Comparison of ENCODE assay signal across 16 cellular contexts in the genomic region with DNA sequence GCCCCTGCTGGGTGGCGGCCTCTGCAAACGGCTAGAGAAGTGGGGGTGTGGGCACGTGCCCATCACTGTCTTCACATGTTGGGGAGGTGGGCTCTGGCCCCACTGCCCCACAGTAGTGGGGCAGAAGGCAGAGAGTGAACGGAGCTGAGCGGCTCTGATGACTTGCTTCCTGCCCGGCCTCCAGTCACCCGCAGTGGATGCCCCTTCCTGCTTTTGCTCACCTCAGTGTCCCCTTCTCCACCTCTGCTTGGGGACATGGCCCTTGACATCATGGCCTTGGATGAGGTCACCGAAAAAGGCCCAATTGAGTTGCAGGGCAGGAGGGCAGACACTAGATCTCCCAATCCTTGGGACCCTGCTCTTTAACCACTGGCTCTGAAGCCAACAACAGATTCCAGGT. TPM values are rescaled to one million over a fixed set of nuclear protein-coding genes. Genes with fewer than 3 reads are reported as not detected.
DNase-seq lines count a peak whose midpoint lies in the region; ATAC-seq and TF ChIP-seq lines count a peak whose summit lies in the region.
"Had no signal": no experiment of that assay in that cellular context is flagged by ENCODE, and none has a peak within 500 bp of the region (broad histone marks: within the 10 kb centered on the region; RNA-seq: fewer than 3 reads in every experiment).

No MANE protein-coding gene starts in this region.

- H3K36me3 ChIP-seq in Caco-2 (ENCODE audit: control insufficient read depth, insufficient read depth, low read length) (peaks cover 5% of the 10 kb centered on the region; the same call in 1 of the 2 replicates), SK-N-SH (replicated peaks in 1 of 2; ENCODE audit: control insufficient read depth in 1 of 2, insufficient read depth in 2 of 2, low read length in 1 of 2) (no peaks in the 10 kb centered on the region)

- H3K9me3 ChIP-seq in Caco-2 (no peaks in the 10 kb centered on the region), T-helper 17 cell (ENCODE audit: control insufficient read depth, low read length, poor library complexity, severe bottlenecking) (no peaks in the 10 kb centered on the region), SK-N-SH (no peaks in the 10 kb centered on the region)

- H3K79me2 ChIP-seq in SK-N-SH (ENCODE audit: insufficient read depth) = no peaks in the 10 kb centered on the region

- H3K9me3 Mint-ChIP-seq in Caco-2 (ENCODE audit: unreplicated experiment) = no peaks in the 10 kb centered on the region
- no peaks in the 10 kb centered on the region for H3K9me3 Mint-ChIP-seq in dendritic cell treated with granulocyte-macrophage colony-stimulating factor and Interleukin-4, amounts not matched to agents 40 ng/mL and 50 ng/mL, for 4 days
- H3K9me3 Mint-ChIP-seq in stimulated activated effector memory CD8-positive, alpha-beta T cell treated with anti-CD3 and anti-CD28 coated beads, Interleukin-12 subunit alpha, Interleukin-12 subunit beta, amount 100 ng/mL, for 72 hours = no peaks in the 10 kb centered on the region
- no peaks in the 10 kb centered on the region for H3K9me3 Mint-ChIP-seq in mesothelial cell of epicardium

- H3K4me2 ChIP-seq in SK-N-SH = no peak overlapping the region

- DNase-seq in Caco-2 (no peak), T-helper 17 cell (no peak), mesothelial cell of epicardium (ENCODE audit: low spot score in 2 of 2, unreplicated experiment in 2 of 2) (no peak), SK-N-SH (no peak)
- DNase-seq in stimulated activated effector memory CD8-positive, alpha-beta T cell treated with anti-CD3 and anti-CD28 coated beads, Interleukin-12 subunit alpha, Interleukin-12 subunit beta, amount 100 ng/mL, for 72 hours (ENCODE audit: low spot score in 2 of 2) = no peak
- DNase-seq: DMS79 treated with DMSO at 0.1 percent for 48 hours, NCI-H1105 treated with DMSO at 0.1 percent for 48 hours, NCI-H1694, NCI-H2107, NCI-H2227 treated with DMSO at 0.1 percent for 48 hours, NCI-H774, RPMI8226, SHP77 treated with DMSO at 0.1 percent for 48 hours had no signal

- H3K27me3 ChIP-seq in Caco-2 (replicated peaks; ENCODE audit: control insufficient read depth, insufficient read depth, low read length) = no peaks in the 10 kb centered on the region
- no peaks in the 10 kb centered on the region for H3K27me3 ChIP-seq in SK-N-SH (ENCODE audit: insufficient read depth)

- H3K4me3 Mint-ChIP-seq in Caco-2 (ENCODE audit: unreplicated experiment) (no peak overlapping the region), T-helper 17 cell (no peak overlapping the region), mesothelial cell of epicardium (no peak overlapping the region)
- no peak overlapping the region for H3K4me3 Mint-ChIP-seq in dendritic cell treated with granulocyte-macrophage colony-stimulating factor and Interleukin-4, amounts not matched to agents 40 ng/mL and 50 ng/mL, for 4 days
- H3K4me3 Mint-ChIP-seq in stimulated activated effector memory CD8-positive, alpha-beta T cell treated with anti-CD3 and anti-CD28 coated beads, Interleukin-12 subunit alpha, Interleukin-12 subunit beta, amount 100 ng/mL, for 72 hours = no peak overlapping the region

- TF ChIP-seq CTCF in Caco-2 (IDR thresholded peaks at IDR 0.05; ENCODE audit: insufficient read depth in 1 of 2, low read depth in 1 of 2, low read length in 1 of 2, severe bottlenecking in 1 of 2, unreplicated experiment in 1 of 2) (no peak), mesothelial cell of epicardium (IDR thresholded peaks at IDR 0.05; ENCODE audit: unreplicated experiment) (no peak), SK-N-SH (IDR thresholded peaks at IDR 0.05) (no peak)

- WGBS in SK-N-SH (ENCODE audit: low lambda C conversion rate) = 58% methylated on average over 5 of the region's 8 CpGs

- H3K27ac ChIP-seq in SK-N-SH (ENCODE audit: low read depth in 2 of 2, low read length in 1 of 2) = no peak overlapping the region
- H3K27ac ChIP-seq: C4-2B had no signal

- H3K9me2 ChIP-seq in SK-N-SH = no peaks in the 10 kb centered on the region

- peaks cover 43% of the 10 kb centered on the region for H3K4me1 Mint-ChIP-seq in Caco-2 (ENCODE audit: low read depth, unreplicated experiment)
- H3K4me1 Mint-ChIP-seq in T-helper 17 cell = peaks cover 11% of the 10 kb centered on the region
- H3K4me1 Mint-ChIP-seq in dendritic cell treated with granulocyte-macrophage colony-stimulating factor and Interleukin-4, amounts not matched to agents 40 ng/mL and 50 ng/mL, for 4 days (ENCODE audit: low read depth) = peaks cover 24% of the 10 kb centered on the region
- H3K4me1 Mint-ChIP-seq in stimulated activated effector memory CD8-positive, alpha-beta T cell treated with anti-CD3 and anti-CD28 coated beads, Interleukin-12 subunit alpha, Interleukin-12 subunit beta, amount 100 ng/mL, for 72 hours = peaks cover 32% of the 10 kb centered on the region
- peaks cover 13% of the 10 kb centered on the region for H3K4me1 Mint-ChIP-seq in mesothelial cell of epicardium

- TF ChIP-seq RAD21 in SK-N-SH (IDR thresholded peaks at IDR 0.05; ENCODE audit: low read length) = no peak

- H3K9ac ChIP-seq in SK-N-SH = no peak overlapping the region

- H3K36me3 Mint-ChIP-seq in Caco-2 (ENCODE audit: insufficient read depth, unreplicated experiment) (peaks cover 67% of the 10 kb centered on the region), T-helper 17 cell (ENCODE audit: low read depth) (no peaks in the 10 kb centered on the region), mesothelial cell of epicardium (peaks cover 4% of the 10 kb centered on the region)
- no peaks in the 10 kb centered on the region for H3K36me3 Mint-ChIP-seq in dendritic cell treated with granulocyte-macrophage colony-stimulating factor and Interleukin-4, amounts not matched to agents 40 ng/mL and 50 ng/mL, for 4 days (ENCODE audit: low read depth)
- H3K36me3 Mint-ChIP-seq in stimulated activated effector memory CD8-positive, alpha-beta T cell treated with anti-CD3 and anti-CD28 coated beads, Interleukin-12 subunit alpha, Interleukin-12 subunit beta, amount 100 ng/mL, for 72 hours = peaks cover 49% of the 10 kb centered on the region

- H2AFZ ChIP-seq in SK-N-SH (ENCODE audit: low read depth) = no peak overlapping the region

- TSS peak; percentile 15 for BruUV-seq in Caco-2 (replicated peaks; lab: Mats Ljungman, UMichigan)

- no peak for ATAC-seq in T-helper 17 cell
- ATAC-seq in stimulated activated effector memory CD8-positive, alpha-beta T cell treated with anti-CD3 and anti-CD28 coated beads, Interleukin-12 subunit alpha, Interleukin-12 subunit beta, amount 100 ng/mL, for 72 hours = no peak
- ATAC-seq in HG03571 (IDR thresholded peaks at IDR 0.05; ENCODE audit: unreplicated experiment) = no peak

- intact Hi-C loops in Caco-2 (cut with micrococcal nuclease; ENCODE audit: unreplicated experiment) = no loop called here
- intact Hi-C loops in dendritic cell treated with granulocyte-macrophage colony-stimulating factor and Interleukin-4, amounts not matched to agents 40 ng/mL and 50 ng/mL, for 4 days (cut with micrococcal nuclease) = no loop called here

- CTCF ChIA-PET in Caco-2 (lab: Charles Lee) = no interaction called here
- CTCF ChIA-PET in SK-N-SH (lab: Yijun Ruan, JAX) = interaction anchor here (0.6 to 3.1 kb wide), 5 partner anchors 10 to 794 kb away, joined by 3 to 17 read pairs (median 3); no protein-coding TSS in a partner anchor

- TF ChIP-seq EP300 in SK-N-SH (IDR thresholded peaks at IDR 0.05; ENCODE audit: borderline replicate concordance in 1 of 2, low read depth in 1 of 2, low read length in 1 of 2) = no peak

- H3K27ac Mint-ChIP-seq in Caco-2 (ENCODE audit: unreplicated experiment) = peak overlapping the region; percentile 25
- H3K27ac Mint-ChIP-seq in T-helper 17 cell = peak overlapping the region; percentile 24
- H3K27ac Mint-ChIP-seq in dendritic cell treated with granulocyte-macrophage colony-stimulating factor and Interleukin-4, amounts not matched to agents 40 ng/mL and 50 ng/mL, for 4 days = peak overlapping the region; percentile 16
- peak overlapping the region; percentile 55 for H3K27ac Mint-ChIP-seq in stimulated activated effector memory CD8-positive, alpha-beta T cell treated with anti-CD3 and anti-CD28 coated beads, Interleukin-12 subunit alpha, Interleukin-12 subunit beta, amount 100 ng/mL, for 72 hours
- no peak overlapping the region for H3K27ac Mint-ChIP-seq in mesothelial cell of epicardium

- no peaks in the 10 kb centered on the region for H3K27me3 Mint-ChIP-seq in Caco-2 (ENCODE audit: insufficient read depth, unreplicated experiment)
- H3K27me3 Mint-ChIP-seq in T-helper 17 cell = no peaks in the 10 kb centered on the region
- no peaks in the 10 kb centered on the region for H3K27me3 Mint-ChIP-seq in dendritic cell treated with granulocyte-macrophage colony-stimulating factor and Interleukin-4, amounts not matched to agents 40 ng/mL and 50 ng/mL, for 4 days
- H3K27me3 Mint-ChIP-seq in mesothelial cell of epicardium (ENCODE audit: low read depth) = no peaks in the 10 kb centered on the region

- H3K4me1 ChIP-seq in Caco-2 (peaks cover 13% of the 10 kb centered on the region), SK-N-SH (ENCODE audit: control insufficient read depth in 1 of 2, insufficient read depth in 2 of 2, low read depth in 1 of 2, low read length in 1 of 2) (peaks cover 0 to 6% of the 10 kb centered on the region in 2 experiments; a peak in 1 of 4 replicates)

- H4K20me1 ChIP-seq in SK-N-SH (ENCODE audit: insufficient read depth) = no peaks in the 10 kb centered on the region

- POLR2A ChIA-PET in Caco-2 (lab: Charles Lee) (no interaction called here), SK-N-SH (lab: Yijun Ruan, JAX) (interaction anchor here (0.6 kb wide), 2 partner anchors 15 to 740 kb away, joined by 3 to 4 read pairs; no protein-coding TSS in a partner anchor)

- no peaks in the 10 kb centered on the region for H3F3A ChIP-seq in SK-N-SH (replicated peaks; ENCODE audit: insufficient read depth)

- H3K4me3 ChIP-seq in Caco-2 (ENCODE audit: low read depth, low read length) = no peak overlapping the region
- H3K4me3 ChIP-seq in SK-N-SH (ENCODE audit: low read depth in 2 of 2, low read length in 1 of 2) = no peak overlapping the region

RNA-seq across cellular contexts. Expression of a gene that starts 40.1 kb away (rescaled TPM):
- total RNA-seq in Caco-2 (2022) (19.8 and 20.9 TPM in 2 replicates), T-helper 17 cell (under 1 TPM; 0.78 to 0.87 TPM), mesothelial cell of epicardium (2.5 to 2.9 TPM (median 2.7 TPM) in 3 replicates)
- polyA plus RNA-seq in SK-N-SH (2012; rRNA removed) = 0.03 TPM in 1 of 2 replicates, not detected in the other
- 0.03 and 0.05 TPM in 2 replicates for polyA plus RNA-seq in SK-N-SH (2012; cell fraction: cytosol; rRNA removed)
- polyA plus RNA-seq in SK-N-SH (2012; cell fraction: nucleus; rRNA removed) = 0.04 TPM in 2 replicates
